In the genomic region with DNA sequence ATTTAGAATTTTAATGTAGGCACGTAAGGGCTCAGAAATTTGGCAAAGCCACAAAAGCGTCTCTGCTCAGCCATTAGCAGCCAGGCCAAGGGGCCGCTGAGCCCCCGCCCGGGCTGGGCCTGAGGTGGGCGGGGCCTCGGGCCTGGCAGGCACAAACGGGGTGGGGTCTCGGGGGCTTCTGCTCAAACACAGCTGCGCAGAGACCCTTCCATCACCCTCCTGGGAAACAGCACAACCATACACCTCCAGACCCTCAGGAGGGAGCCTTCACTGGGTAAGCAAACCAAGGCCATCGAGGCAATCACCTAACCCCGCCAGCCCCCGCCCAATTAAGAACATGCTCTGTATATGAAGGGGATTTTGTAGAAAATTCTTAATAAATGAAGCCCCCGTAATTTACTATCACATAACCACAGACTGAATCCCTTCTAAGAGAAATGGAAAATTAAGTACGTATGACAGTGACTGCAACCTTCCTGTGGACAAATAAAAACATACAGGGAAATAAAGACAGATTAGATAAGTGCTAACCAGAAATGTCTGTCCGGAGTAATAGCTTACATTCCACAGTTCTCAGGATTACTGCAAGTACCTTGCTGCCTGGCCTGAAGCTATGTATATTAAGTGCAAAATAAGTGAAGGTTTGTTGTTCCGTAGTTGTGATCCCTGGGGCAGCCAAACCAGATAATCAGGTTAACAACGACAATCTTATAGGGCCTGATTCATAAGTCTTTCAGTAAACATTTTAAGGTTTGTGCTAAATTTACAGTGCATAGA, we compare ENCODE assay signal across 9 cellular contexts. TPM values are rescaled to one million over a fixed set of nuclear protein-coding genes. Genes with fewer than 3 reads are reported as not detected.
DNase-seq lines count a peak whose midpoint lies in the region; ATAC-seq, FAIRE-seq and TF ChIP-seq lines count a peak whose summit lies in the region.
"Had no signal": no experiment of that assay in that cellular context is flagged by ENCODE, and none has a peak within 500 bp of the region (broad histone marks: within the 10 kb centered on the region; RNA-seq: fewer than 3 reads in every experiment).

No MANE protein-coding gene starts in this region.

- H3K9me3 ChIP-seq in stomach, result no peaks in the 10 kb centered on the region

- WGBS in stomach, 5 donors, result 16 to 33% (median 23%) methylated on average over 10 to 18 of the region's 18 CpGs

- FAIRE-seq in RCC 7860 (lab: Jason Lieb, UNC), result no peak
- FAIRE-seq: colon had no signal

- no peak for TF ChIP-seq CTCF in LNCaP clone FGC (IDR thresholded peaks at IDR 0.05; ENCODE audit: control insufficient read depth, extremely low read depth, insufficient read depth)
- TF ChIP-seq CTCF in brain microvascular endothelial cell (IDR thresholded peaks at IDR 0.05; ENCODE audit: low read depth, low read length, missing control alignments), result no peak
- TF ChIP-seq CTCF in stomach (IDR thresholded peaks at IDR 0.05), result no peak

- H3K36me3 ChIP-seq in brain microvascular endothelial cell (replicated peaks) (no peaks in the 10 kb centered on the region), stomach (no peaks in the 10 kb centered on the region)

- DNase-seq in LNCaP clone FGC (ENCODE audit: low read depth) (peak; percentile 88), brain microvascular endothelial cell (no peak), kidney tubule cell (ENCODE audit: low spot score) (peak; percentile 42), stomach (no peak), RCC 7860 (ENCODE audit: low spot score) (no peak), COLO668 (lab: John Stamatoyannopoulos, UW; ENCODE audit: unreplicated experiment) (no peak)
- no peak for DNase-seq in activated CD4-positive, alpha-beta T cell treated with anti-CD3 and anti-CD28 coated beads for 48 hours

- no peak for TF ChIP-seq POLR2A in stomach (IDR thresholded peaks at IDR 0.05)

- no peak for TF ChIP-seq EP300 in stomach (IDR thresholded peaks at IDR 0.05)

- H3K4me3 ChIP-seq in LNCaP clone FGC (ENCODE audit: low read depth, low read length), result peak overlapping the region; percentile 85
- H3K4me3 ChIP-seq in brain microvascular endothelial cell (ENCODE audit: low read depth, low read length), result peak overlapping the region; percentile 96
- peak overlapping the region; percentile 54 to 67 (median 58) for H3K4me3 ChIP-seq in stomach

- intact Hi-C loops in stomach (cut with DNase I; ENCODE audit: low total_unique reads), result loop anchor here (10.0 kb wide), 1 partner anchor 265 kb away; no protein-coding TSS in a partner anchor

- in situ Hi-C loops in brain microvascular endothelial cell (cut with HindIII; ENCODE audit: low pct_ligation_motif_present, low sequenced_read_pairs), result no loop called here

- peaks cover 8 to 65% (median 35%) of the 10 kb centered on the region in 4 donors for H3K4me1 ChIP-seq in stomach

- no peak for ATAC-seq in HG02763 (IDR thresholded peaks at IDR 0.05; ENCODE audit: unreplicated experiment)

- H3K27me3 ChIP-seq in brain microvascular endothelial cell (replicated peaks), result no peaks in the 10 kb centered on the region
- H3K27me3 ChIP-seq in stomach, result no peaks in the 10 kb centered on the region

- H3K27ac ChIP-seq in brain microvascular endothelial cell, result no peak overlapping the region
- peak overlapping the region; percentile 39 to 93 (median 89) for H3K27ac ChIP-seq in stomach

RNA-seq across cellular contexts. Expression of gene NEDD9, which starts 3.0 kb away (rescaled TPM):
- 10 to 100 TPM; 11.3 to 97.9 (median 48.2) TPM for total RNA-seq in stomach
- 10 to 100 TPM in 1 of 3 donors, 1 to 10 TPM in 2; 4.2 to 19.6 (median 9.2) TPM for polyA plus RNA-seq in stomach

Comparison
In these comparisons a context has a peak if more than half of its experiments do, and no peak if none do; other contexts are left out.
1. DNase-seq: peak in LNCaP clone FGC (single experiment) and kidney tubule cell (single experiment); none in brain microvascular endothelial cell (single experiment), stomach (single experiment), RCC 7860 (single experiment), activated CD4-positive, alpha-beta T cell treated with anti-CD3 and anti-CD28 coated beads for 48 hours (single experiment) and COLO668 (single experiment).
2. Peak in every context shown above with its lines, with median percentiles within 50 percentile points of each other: H3K4me3 ChIP-seq.